In the genomic region with DNA sequence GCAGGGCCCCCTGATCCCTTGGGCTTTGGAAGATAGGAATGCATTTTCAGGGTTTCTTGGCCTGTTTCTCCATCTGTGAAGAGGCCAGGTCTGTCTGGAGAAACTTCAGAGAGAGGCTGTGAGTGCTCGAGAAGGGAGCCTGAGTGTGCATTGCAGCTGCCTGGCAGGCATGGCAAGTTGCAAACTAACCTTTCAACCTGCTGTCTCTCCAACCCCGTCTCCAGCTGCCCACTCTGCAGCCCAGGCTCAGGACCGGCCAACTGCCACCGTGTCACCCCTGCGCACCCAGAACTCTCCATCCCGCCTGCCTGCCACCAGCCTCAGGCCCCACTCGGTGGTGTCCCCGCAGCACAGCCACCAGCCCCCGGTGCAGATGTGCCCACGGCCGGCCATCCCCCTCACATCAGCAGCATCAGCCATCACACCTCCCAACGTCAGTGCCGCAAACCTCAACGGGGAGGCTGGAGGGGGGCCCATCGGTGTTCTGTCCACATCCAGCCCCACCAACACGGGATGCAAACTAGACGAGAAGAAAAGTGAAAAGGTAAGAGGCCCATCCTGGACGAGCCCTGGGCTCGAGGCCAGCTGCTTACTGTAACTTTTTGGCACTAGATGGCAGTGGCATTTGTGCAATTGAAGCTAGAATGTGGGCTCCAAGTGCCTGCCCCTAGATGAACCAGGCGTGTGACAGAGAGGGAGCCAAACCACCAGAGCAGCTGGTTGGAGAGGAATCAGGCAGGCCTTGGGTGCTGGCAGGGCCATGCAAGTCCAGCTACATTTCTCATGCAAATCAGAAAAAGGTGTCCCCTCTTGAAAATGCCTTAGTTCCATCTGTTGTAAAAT, we compare ENCODE assay signal across 9 cellular contexts.
A peak's percentile ranks its signal among the peaks of the same experiment; 100 is the strongest.
DNase-seq lines count a peak whose midpoint lies in the region; ATAC-seq and TF ChIP-seq lines count a peak whose summit lies in the region.
"Had no signal": no experiment of that assay in that cellular context is flagged by ENCODE, and none has a peak within 500 bp of the region (broad histone marks: within the 10 kb centered on the region; RNA-seq: fewer than 3 reads in every experiment).

No MANE protein-coding gene starts in this region.

- no peak overlapping the region for H3K9ac ChIP-seq in GM23248

- TF ChIP-seq POLR2A in sigmoid colon (IDR thresholded peaks at IDR 0.05) (no peak), GM18505 (IDR thresholded peaks at IDR 0.05; ENCODE audit: borderline replicate concordance, extremely low read depth, insufficient read depth, insufficient read length) (no peak)

- H3K4me2 ChIP-seq in GM23248 (ENCODE audit: unreplicated experiment): no peak overlapping the region

- peaks cover 7 to 11% of the 10 kb centered on the region in 2 donors for H3K9me3 Mint-ChIP-seq in activated naive CD4-positive, alpha-beta T cell treated with anti-CD3 and anti-CD28 coated beads, Interleukin-2, amount 50 U/mL, for 72 hours

- peak overlapping the region in 2 of 4 donors; percentile 39 to 76 for H3K27ac ChIP-seq in sigmoid colon
- H3K27ac ChIP-seq in GM23248: no peak overlapping the region

- 0 out of 2 replicates have a peak, but pooled peaks cover 5% of the 10 kb centered on the region for H3F3A ChIP-seq in GM23248 (ENCODE audit: insufficient read depth)

- no peak for TF ChIP-seq EP300 in sigmoid colon (IDR thresholded peaks at IDR 0.05)

- H4K20me1 ChIP-seq in GM23248 (ENCODE audit: insufficient read depth): no peaks in the 10 kb centered on the region

- no peak for ATAC-seq in GM18505 (IDR thresholded peaks at IDR 0.05; ENCODE audit: unreplicated experiment)
- ATAC-seq in activated naive CD4-positive, alpha-beta T cell treated with anti-CD3 and anti-CD28 coated beads, Interleukin-2, amount 50 U/mL, for 72 hours: no peak
- ATAC-seq: T-helper 17 cell had no signal

- peak; percentile 21 for DNase-seq in GM12865 (ENCODE audit: low read depth)
- peak; percentile 60 for DNase-seq in NCI-H446 treated with DMSO at 0.1 percent for 48 hours (lab: John Stamatoyannopoulos, UW)
- DNase-seq in fibroblast of gingiva (ENCODE audit: low read depth): peak; percentile 89
- DNase-seq in sigmoid colon: peak; percentile 53
- DNase-seq in GM23248: no peak
- no peak for DNase-seq in activated naive CD4-positive, alpha-beta T cell treated with anti-CD3 and anti-CD28 coated beads, Interleukin-2, amount 50 U/mL, for 72 hours (ENCODE audit: low spot score in 2 of 2)
- no peak for DNase-seq in SIG-M5 (lab: John Stamatoyannopoulos, UW)
- DNase-seq: T-helper 17 cell had no signal

- WGBS in sigmoid colon, 2 donors: 64 to 79% methylated on average over 20 of the region's 20 CpGs
- 90% methylated on average over 20 of the region's 20 CpGs for WGBS in GM23248 (ENCODE audit: low coverage in 1 of 2, low lambda C conversion rate in 2 of 2, missing lambda C conversion rate in 2 of 2), 2 experiments

- H3K27ac Mint-ChIP-seq in activated naive CD4-positive, alpha-beta T cell treated with anti-CD3 and anti-CD28 coated beads, Interleukin-2, amount 50 U/mL, for 72 hours: no peak overlapping the region
- H3K27ac Mint-ChIP-seq: T-helper 17 cell had no signal

- H3K27me3 ChIP-seq in sigmoid colon: no peaks in the 10 kb centered on the region
- no peaks in the 10 kb centered on the region for H3K27me3 ChIP-seq in GM23248 (replicated peaks; ENCODE audit: insufficient read depth)

- H3K4me1 ChIP-seq in sigmoid colon: peaks cover 0 to 33% (median 23%) of the 10 kb centered on the region in 4 donors
- peaks cover 12% of the 10 kb centered on the region for H3K4me1 ChIP-seq in GM23248 (ENCODE audit: insufficient read depth)

- H2AFZ ChIP-seq in GM23248: no peak overlapping the region

- intact Hi-C loops in sigmoid colon (cut with DNase I): no loop called here

- no peaks in the 10 kb centered on the region for H3K9me2 ChIP-seq in GM23248 (ENCODE audit: insufficient read depth)

- H3K4me3 ChIP-seq in GM12865 (ENCODE audit: low read depth, low read length) (no peak overlapping the region), sigmoid colon (no peak overlapping the region), GM23248 (no peak overlapping the region)

- peaks cover 7 to 12% of the 10 kb centered on the region in 2 donors for H3K36me3 Mint-ChIP-seq in activated naive CD4-positive, alpha-beta T cell treated with anti-CD3 and anti-CD28 coated beads, Interleukin-2, amount 50 U/mL, for 72 hours

- in situ Hi-C loops in GM23248 (cut with MboI): no loop called here

- H3K36me3 ChIP-seq in sigmoid colon (peaks cover 0 to 3% (median 0%) of the 10 kb centered on the region in 4 donors), GM23248 (ENCODE audit: low read depth) (0 out of 2 replicates have a peak, but pooled peaks cover under 1% of the 10 kb centered on the region)

- H3K9me3 ChIP-seq in sigmoid colon (no peaks in the 10 kb centered on the region), GM23248 (ENCODE audit: low read depth) (no peaks in the 10 kb centered on the region)

- no peaks in the 10 kb centered on the region for H3K79me2 ChIP-seq in GM23248 (ENCODE audit: insufficient read depth)

- TF ChIP-seq CTCF in GM12865 (IDR thresholded peaks at IDR 0.05; ENCODE audit: insufficient read depth, low read depth, low read length, missing control alignments) (peak; percentile 1), sigmoid colon (IDR thresholded peaks at IDR 0.05) (peak in 1 of 4 experiments; percentile 10)

Comparison
In these comparisons a context has a peak if more than half of its experiments do, and no peak if none do; other contexts are left out.
1. DNase-seq: peak in GM12865 (single experiment), NCI-H446 treated with DMSO at 0.1 percent for 48 hours (single experiment), fibroblast of gingiva (single experiment) and sigmoid colon (single experiment); none in GM23248 (single experiment), activated naive CD4-positive, alpha-beta T cell treated with anti-CD3 and anti-CD28 coated beads, Interleukin-2, amount 50 U/mL, for 72 hours (0 of 2) and SIG-M5 (single experiment).